8 cellular contexts compared by ENCODE assay signal in genomic region chr11:94504689-94505293, GRCh38. TPM values are rescaled to one million over a fixed set of nuclear protein-coding genes. Genes with fewer than 3 reads are reported as not detected.
A peak's percentile ranks its signal among the peaks of the same experiment; 100 is the strongest.
DNase-seq lines count a peak whose midpoint lies in the region; ATAC-seq, FAIRE-seq and TF ChIP-seq lines count a peak whose summit lies in the region.

No MANE protein-coding gene starts in this region.

- H4K91ac ChIP-seq in IMR-90 (ENCODE audit: insufficient read depth, low read depth, low read length) = no peak overlapping the region

- H3K27me3 ChIP-seq in IMR-90 (ENCODE audit: control insufficient read depth, insufficient read depth, low read length) = no peaks in the 10 kb centered on the region; the same call in 1 of the 2 replicates

- H2BK15ac ChIP-seq in IMR-90 (ENCODE audit: low read depth, low read length) = no peak overlapping the region

- H3K4me1 ChIP-seq in IMR-90 (ENCODE audit: control insufficient read depth, insufficient read depth, low read length) = no peaks in the 10 kb centered on the region

- no peak overlapping the region for H2BK20ac ChIP-seq in IMR-90 (ENCODE audit: low read depth, low read length)

- POLR2A ChIA-PET in IMR-90 (lab: Charles Lee; ENCODE audit: unreplicated experiment) = interaction anchor here (0.6 kb wide), 1 partner anchor 10 kb away, joined by 3 read pairs; no protein-coding TSS in a partner anchor

- H3K27me3 Mint-ChIP-seq in neural crest cell (ENCODE audit: low read depth) = peaks cover 22% of the 10 kb centered on the region

- no peaks in the 10 kb centered on the region for H3K9me3 Mint-ChIP-seq in neural crest cell

- intact Hi-C loops in IMR-90 (cut with micrococcal nuclease) = loop anchor here (1.0 to 5.0 kb wide), 3 partner anchors 609 to 1272 kb away; partner anchors contain the start of genes C11orf54 and TAF1D

- dilution Hi-C loops in IMR-90 (cut with HindIII; ENCODE audit: low sequenced_read_pairs, unreplicated experiment) = no loop called here

- H3K4me3 Mint-ChIP-seq in neural crest cell = no peak overlapping the region

- no peak overlapping the region for H3K27ac ChIP-seq in IMR-90 (ENCODE audit: insufficient read depth, low read length)

- H2AK5ac ChIP-seq in IMR-90 (ENCODE audit: low read depth, low read length) = no peak overlapping the region

- H4K20me1 ChIP-seq in IMR-90 (ENCODE audit: insufficient read depth, low read length) = no peaks in the 10 kb centered on the region

- no peak overlapping the region for H3K18ac ChIP-seq in IMR-90 (ENCODE audit: low read depth, low read length)

- TF ChIP-seq RAD21 in IMR-90 (IDR thresholded peaks at IDR 0.05; ENCODE audit: low read length) = peak; percentile 78

- H3K79me1 ChIP-seq in IMR-90 (ENCODE audit: low read depth in 1 of 2, low read length in 2 of 2) = no peaks in the 10 kb centered on the region

- H3K9ac ChIP-seq in IMR-90 (ENCODE audit: low read depth, low read length) = no peak overlapping the region

- H2BK120ac ChIP-seq in IMR-90 (ENCODE audit: low read depth, low read length) = no peak overlapping the region

- no peak overlapping the region for H3K14ac ChIP-seq in IMR-90 (replicated peaks; ENCODE audit: low read depth, low read length)

- H3K4me3 ChIP-seq in IMR-90 (ENCODE audit: insufficient read depth, low read depth, low read length) = no peak overlapping the region

- peak; percentile 97 for FAIRE-seq in A204.1 (lab: Jason Lieb, UNC)

- ATAC-seq in IMR-90 (ENCODE audit: low read depth) (peak; percentile 67), HG02623 (IDR thresholded peaks at IDR 0.05; ENCODE audit: unreplicated experiment) (no peak)

- H2AFZ ChIP-seq in IMR-90 (replicated peaks; ENCODE audit: low read length, poor library complexity) = no peak overlapping the region

- peak; percentile 75 for TF ChIP-seq CTCF in IMR-90 (conservative IDR thresholded peaks at IDR 0.05; ENCODE audit: low read depth, low read length)
- TF ChIP-seq CTCF in neural crest cell (conservative IDR thresholded peaks at IDR 0.05) = peak; percentile 89

- no peak overlapping the region for H3K27ac Mint-ChIP-seq in neural crest cell (ENCODE audit: unreplicated experiment)

- H3K23ac ChIP-seq in IMR-90 (ENCODE audit: low read depth, low read length) = no peak overlapping the region

- H3K56ac ChIP-seq in IMR-90 (ENCODE audit: extremely low read depth, insufficient read depth, low read length) = no peak overlapping the region

- H3K4me2 ChIP-seq in IMR-90 (ENCODE audit: low read depth, low read length) = no peak overlapping the region

- no peak overlapping the region for H4K5ac ChIP-seq in IMR-90 (ENCODE audit: low read depth, low read length)

- H3K4ac ChIP-seq in IMR-90 (ENCODE audit: low read depth, low read length) = no peak overlapping the region

- H2BK5ac ChIP-seq in IMR-90 (ENCODE audit: low read depth, low read length, poor library complexity, severe bottlenecking) = no peak overlapping the region

- no peaks in the 10 kb centered on the region for H3K9me3 ChIP-seq in IMR-90 (ENCODE audit: control insufficient read depth, insufficient read depth, low read length)

- DNase-seq in GM03348 (ENCODE audit: low spot score) (peak; percentile 58), IMR-90 (peak; percentile 68), RPMI7951 (ENCODE audit: low read depth) (peak; percentile 52), epidermal melanocyte (ENCODE audit: insufficient read length, low spot score) (peak; percentile 39), neural crest cell (ENCODE audit: low read depth, low spot score) (no peak)
- DNase-seq in NK-92 treated with Interleukin-12 subunit alpha and Interleukin-12 subunit beta, amount 100 ng/mL, for 24 hours (lab: John Stamatoyannopoulos, UW) = no peak

- in situ Hi-C loops in IMR-90 (cut with MboI; ENCODE audit: low sequenced_read_pairs) = loop anchor here (5.0 to 10.0 kb wide), 2 partner anchors 332 to 610 kb away; no protein-coding TSS in a partner anchor

- TF ChIP-seq POLR2A in IMR-90 (IDR thresholded peaks at IDR 0.05; ENCODE audit: low read depth, low read length) = no peak

- H3K36me3 ChIP-seq in IMR-90 (ENCODE audit: control insufficient read depth, insufficient read depth, low read length) = no peaks in the 10 kb centered on the region; the same call in 1 of the 2 replicates

- no CpG with 5 or more reads among the region's 3 CpGs for WGBS in IMR-90 (ENCODE audit: extremely low coverage in 2 of 2, insufficient read length in 1 of 2), 2 experiments

- no peaks in the 10 kb centered on the region for H3K9me1 ChIP-seq in IMR-90 (ENCODE audit: insufficient read depth, low read length)

- H3K4me1 Mint-ChIP-seq in neural crest cell = no peaks in the 10 kb centered on the region

- H4K8ac ChIP-seq in IMR-90 (ENCODE audit: low read depth in 2 of 2, low read length in 2 of 2) = no peak overlapping the region

- BruUV-seq in IMR-90 (replicated peaks; lab: Mats Ljungman, UMichigan) = no TSS peak

- CTCF ChIA-PET in IMR-90 (lab: Yijun Ruan, JAX) = interaction anchor here (0.7 to 1.4 kb wide), 7 partner anchors 10 to 609 kb away, joined by 3 to 7 read pairs (median 4); no protein-coding TSS in a partner anchor

- H2AK9ac ChIP-seq in IMR-90 (replicated peaks; ENCODE audit: low read depth, low read length, poor library complexity) = no peak overlapping the region

- no peaks in the 10 kb centered on the region for H3K36me3 Mint-ChIP-seq in neural crest cell (ENCODE audit: low read depth)

TF ChIP-seq in IMR-90, 13 proteins besides CTCF, POLR2A, EP300 and RAD21:
- TF ChIP-seq USF2 (IDR thresholded peaks at IDR 0.05; ENCODE audit: low read depth, low read length) = no peak
- peak; percentile 67 for TF ChIP-seq SMC3 (IDR thresholded peaks at IDR 0.05; ENCODE audit: low read depth, low read length)
- no peak for TF ChIP-seq MAFK (IDR thresholded peaks at IDR 0.05; ENCODE audit: low read depth, low read length)
TF ChIP-seq in IMR-90: peak in this region for 1.

RNA-seq across cellular contexts. Expression of gene C11orf97, which starts 7.5 kb away (rescaled TPM):
- total RNA-seq in IMR-90 (2012; rRNA removed) = not detected in 2 replicates
- not detected in 2 replicates for polyA plus RNA-seq in IMR-90 (2012; rRNA removed)
- polyA plus RNA-seq in IMR-90 (2012; cell fraction: cytosol; rRNA removed) = not detected in 2 replicates
- not detected in 2 replicates for polyA plus RNA-seq in IMR-90 (2012; cell fraction: nucleus; rRNA removed; ENCODE audit: low replicate concordance)
- not detected in 2 replicates for total RNA-seq in RPMI7951 (2014; rRNA removed; shearing (Covaris generic))
- not detected in 2 replicates for total RNA-seq in neural crest cell

RNA-seq across cellular contexts. Expression of gene ANKRD49, which starts 11.0 kb away (rescaled TPM):
- total RNA-seq in IMR-90 (2012; rRNA removed) (10.4 and 15.8 TPM in 2 replicates), neural crest cell (10.3 and 11.7 TPM in 2 replicates)
- 6.5 and 7.2 TPM in 2 replicates for polyA plus RNA-seq in IMR-90 (2012; rRNA removed)
- polyA plus RNA-seq in IMR-90 (2012; cell fraction: cytosol; rRNA removed) = 1.1 TPM in 2 replicates
- 2.7 and 20.9 TPM in 2 replicates for polyA plus RNA-seq in IMR-90 (2012; cell fraction: nucleus; rRNA removed; ENCODE audit: low replicate concordance)
- 18.1 and 24.2 TPM in 2 replicates for total RNA-seq in RPMI7951 (2014; rRNA removed; shearing (Covaris generic))

RNA-seq across cellular contexts. Expression of gene MRE11, which starts 11.1 kb away (rescaled TPM):
- 15.6 and 22.2 TPM in 2 replicates for total RNA-seq in IMR-90 (2012; rRNA removed)
- 7.6 and 9.0 TPM in 2 replicates for polyA plus RNA-seq in IMR-90 (2012; rRNA removed)
- 0.40 and 0.92 TPM in 2 replicates for polyA plus RNA-seq in IMR-90 (2012; cell fraction: cytosol; rRNA removed)
- 2.5 and 23.8 TPM in 2 replicates for polyA plus RNA-seq in IMR-90 (2012; cell fraction: nucleus; rRNA removed; ENCODE audit: low replicate concordance)
- 27.0 and 30.3 TPM in 2 replicates for total RNA-seq in RPMI7951 (2014; rRNA removed; shearing (Covaris generic))
- total RNA-seq in neural crest cell = 39.4 and 40.7 TPM in 2 replicates

RNA-seq across cellular contexts. Expression of gene FUT4, which starts 38.9 kb away (rescaled TPM):
- total RNA-seq in IMR-90 (2012; rRNA removed) = 2.2 and 3.1 TPM in 2 replicates
- polyA plus RNA-seq in IMR-90 (2012; rRNA removed) = 2.4 TPM in 2 replicates
- 1.4 and 2.3 TPM in 2 replicates for polyA plus RNA-seq in IMR-90 (2012; cell fraction: cytosol; rRNA removed)
- 1.7 and 1.9 TPM in 2 replicates for polyA plus RNA-seq in IMR-90 (2012; cell fraction: nucleus; rRNA removed; ENCODE audit: low replicate concordance)
- total RNA-seq in RPMI7951 (2014; rRNA removed; shearing (Covaris generic)) = 2.4 TPM in 2 replicates
- 5.2 and 5.9 TPM in 2 replicates for total RNA-seq in neural crest cell

Comparison
In these comparisons a context has a peak if more than half of its experiments do, and no peak if none do; other contexts are left out.
1. DNase-seq: peak in GM03348 (single experiment), IMR-90 (single experiment), RPMI7951 (single experiment) and epidermal melanocyte (single experiment); none in neural crest cell (single experiment) and NK-92 treated with Interleukin-12 subunit alpha and Interleukin-12 subunit beta, amount 100 ng/mL, for 24 hours (single experiment).